In genomic region chr3:13372656-13373055, GRCh38 we compare ENCODE assay signal across 23 cellular contexts.
"Had no signal": no experiment of that assay in that cellular context is flagged by ENCODE, and none has a peak within 500 bp of the region (broad histone marks: within the 10 kb centered on the region; RNA-seq: fewer than 3 reads in every experiment).

No MANE protein-coding gene starts in this region.

- H3K4me3 Mint-ChIP-seq: effector memory CD8-positive, alpha-beta T cell; natural killer cell; stimulated activated naive CD8-positive, alpha-beta T cell treated with anti-CD3 and anti-CD28 coated beads, Interleukin-15, amount 100 ng/mL, for 72 hours had no signal

- H3K27ac ChIP-seq: coronary artery, esophagus squamous epithelium, lower lobe of right lung, neutrophil, parathyroid adenoma, right lobe of liver, suprapubic skin, transverse colon, upper lobe of right lung, uterus had no signal

- H3K79me2 ChIP-seq: parathyroid adenoma had no signal

- H3K27me3 Mint-ChIP-seq: effector memory CD8-positive, alpha-beta T cell; progenitor cell of endocrine pancreas; stimulated activated naive CD8-positive, alpha-beta T cell treated with anti-CD3 and anti-CD28 coated beads, Interleukin-15, amount 100 ng/mL, for 72 hours had no signal

- H3K9ac ChIP-seq: parathyroid adenoma had no signal

- H3K27ac Mint-ChIP-seq: progenitor cell of endocrine pancreas had no signal

- DNase-seq: effector memory CD8-positive, alpha-beta T cell; erythroblast; esophagus squamous epithelium; foreskin melanocyte; left ventricle myocardium superior; lower lobe of right lung; natural killer cell; right lobe of liver; small intestine; stimulated activated CD4-positive, alpha-beta T cell treated with anti-CD3 and anti-CD28 coated beads, Interleukin-15, amount 100 ng/mL, for 24 hours; stimulated activated CD4-positive, alpha-beta T cell treated with anti-CD3 and anti-CD28 coated beads, Interleukin-2, amount 100 ng/mL, for 48 hours; stimulated activated naive CD4-positive, alpha-beta T cell; stimulated activated naive CD8-positive, alpha-beta T cell treated with anti-CD3 and anti-CD28 coated beads, Interleukin-15, amount 100 ng/mL, for 72 hours; transverse colon; upper lobe of right lung; uterus had no signal

- H2AFZ ChIP-seq: parathyroid adenoma had no signal

- H3K36me3 Mint-ChIP-seq: natural killer cell had no signal

- H3K9me3 Mint-ChIP-seq: effector memory CD8-positive, alpha-beta T cell; natural killer cell; stimulated activated naive CD8-positive, alpha-beta T cell treated with anti-CD3 and anti-CD28 coated beads, Interleukin-15, amount 100 ng/mL, for 72 hours had no signal

- H3K4me1 ChIP-seq: lower lobe of right lung, parathyroid adenoma, right lobe of liver, transverse colon, upper lobe of right lung, uterus had no signal

- FAIRE-seq: endometrium, keratinocyte, small intestine had no signal

- H3K4me1 Mint-ChIP-seq: stimulated activated naive CD8-positive, alpha-beta T cell treated with anti-CD3 and anti-CD28 coated beads, Interleukin-15, amount 100 ng/mL, for 72 hours had no signal

- H3K9me3 ChIP-seq: esophagus squamous epithelium, lower lobe of right lung, neutrophil, right lobe of liver, suprapubic skin, transverse colon, upper lobe of right lung, uterus had no signal

- H3K27me3 ChIP-seq: esophagus squamous epithelium, neutrophil, right lobe of liver, suprapubic skin, transverse colon, upper lobe of right lung, uterus had no signal

- ATAC-seq: effector memory CD8-positive, alpha-beta T cell; left ventricle myocardium superior; lower lobe of right lung; natural killer cell; right lobe of liver; upper lobe of right lung had no signal

- H3K4me3 ChIP-seq: coronary artery, esophagus squamous epithelium, lower lobe of right lung, right lobe of liver, suprapubic skin, transverse colon, upper lobe of right lung, uterus had no signal

- H3K36me3 ChIP-seq: suprapubic skin, transverse colon, upper lobe of right lung, uterus had no signal
